In genomic region chr11:16880184-16880583, GRCh38 we compare ENCODE assay signal across 13 cellular contexts.
A peak's percentile ranks its signal among the peaks of the same experiment; 100 is the strongest.
DNase-seq lines count a peak whose midpoint lies in the region; ATAC-seq and TF ChIP-seq lines count a peak whose summit lies in the region.
"Had no signal": no experiment of that assay in that cellular context is flagged by ENCODE, and none has a peak within 500 bp of the region (broad histone marks: within the 10 kb centered on the region; RNA-seq: fewer than 3 reads in every experiment).

No MANE protein-coding gene starts in this region.

- no peak overlapping the region for H3K4me3 Mint-ChIP-seq in osteocyte (ENCODE audit: unreplicated experiment)
- H3K4me3 Mint-ChIP-seq in CD4-positive, alpha-beta T cell: no peak overlapping the region
- H3K4me3 Mint-ChIP-seq: IgD-negative memory B cell had no signal

- TF ChIP-seq POLR2A in heart left ventricle (IDR thresholded peaks at IDR 0.05): no peak
- TF ChIP-seq POLR2A in thyroid gland (IDR thresholded peaks at IDR 0.05): no peak

- H3K23ac ChIP-seq in mesendoderm (ENCODE audit: low read length): no peak overlapping the region

- H3K56ac ChIP-seq in mesendoderm (ENCODE audit: low read length): no peak overlapping the region

- no peak for TF ChIP-seq CTCF in heart left ventricle (IDR thresholded peaks at IDR 0.05)
- no peak for TF ChIP-seq CTCF in thyroid gland (IDR thresholded peaks at IDR 0.05)
- TF ChIP-seq CTCF in osteocyte (IDR thresholded peaks at IDR 0.05): no peak
- TF ChIP-seq CTCF in CD4-positive, alpha-beta T cell (IDR thresholded peaks at IDR 0.05): no peak

- no peak overlapping the region for H2AK5ac ChIP-seq in mesendoderm (ENCODE audit: low read length)

- intact Hi-C loops in heart left ventricle (cut with DNase I) (loop anchor here in 6 of 10 donors (2.0 to 10.0 kb wide), 5 partner anchors 23 to 95 kb away; no protein-coding TSS in a partner anchor), thyroid gland (cut with DNase I) (no loop called here)
- intact Hi-C loops in CD4-positive, alpha-beta T cell (cut with DNase I, micrococcal nuclease): no loop called here

- CTCF ChIA-PET in CD4-positive, alpha-beta T cell (lab: Charles Lee): no interaction called here

- H3K4me3 ChIP-seq in heart left ventricle: peak overlapping the region in 5 of 12 donors; percentile 10 to 39 (median 33)
- H3K4me3 ChIP-seq in mesendoderm (ENCODE audit: low read length): no peak overlapping the region
- no peak overlapping the region for H3K4me3 ChIP-seq in thyroid gland (replicated peaks in 1 of 3)

- H3K79me2 ChIP-seq in mesendoderm (ENCODE audit: control insufficient read depth, insufficient read depth, low read length): no peaks in the 10 kb centered on the region

- H3K18ac ChIP-seq in mesendoderm (ENCODE audit: low read length): peak overlapping the region; percentile 29

- H3K27me3 ChIP-seq in heart left ventricle: no peaks in the 10 kb centered on the region
- H3K27me3 ChIP-seq in mesendoderm (ENCODE audit: insufficient read depth, low read length, poor library complexity): no peaks in the 10 kb centered on the region
- H3K27me3 ChIP-seq in thyroid gland: no peaks in the 10 kb centered on the region
- no peaks in the 10 kb centered on the region for H3K27me3 ChIP-seq in CD4-positive, alpha-beta T cell (ENCODE audit: control insufficient read depth, insufficient read depth, low read length)

- H3K27ac ChIP-seq in heart left ventricle (peak overlapping the region in 10 of 12 donors; percentile 17 to 74 (median 62)), mesendoderm (ENCODE audit: low read depth, low read length) (no peak overlapping the region), thyroid gland (peak overlapping the region in 2 of 3 donors; percentile 24 to 74)
- H3K27ac ChIP-seq in CD4-positive, alpha-beta T cell (ENCODE audit: low read depth, low read length): no peak overlapping the region

- no peak overlapping the region for H2BK120ac ChIP-seq in mesendoderm (ENCODE audit: low read depth, low read length)

- H4K8ac ChIP-seq in mesendoderm (ENCODE audit: low read depth, low read length): no peak overlapping the region

- no peak overlapping the region for H3K4me2 ChIP-seq in mesendoderm (ENCODE audit: low read length)

- DNase-seq in amniotic epithelial cell (ENCODE audit: low read depth): peak; percentile 65
- no peak for DNase-seq in heart left ventricle
- no peak for DNase-seq in mesendoderm
- DNase-seq in thyroid gland: no peak
- no peak for DNase-seq in osteocyte (ENCODE audit: extremely low spot score, unreplicated experiment)
- DNase-seq in CD4-positive, alpha-beta T cell: no peak
- DNase-seq: Caco-2, EL, H7, NCI-H226, NCI-H526 had no signal

- peaks cover 4% of the 10 kb centered on the region for H3K4me1 Mint-ChIP-seq in osteocyte (ENCODE audit: unreplicated experiment)
- no peaks in the 10 kb centered on the region for H3K4me1 Mint-ChIP-seq in CD4-positive, alpha-beta T cell (ENCODE audit: low read depth)
- H3K4me1 Mint-ChIP-seq: IgD-negative memory B cell had no signal

- H2BK5ac ChIP-seq in mesendoderm (ENCODE audit: low read length): no peak overlapping the region

- 36 to 61% (median 45%) methylated on average over 3 of the region's 3 CpGs for WGBS in heart left ventricle, 4 donors
- WGBS in mesendoderm (ENCODE audit: extremely low coverage, insufficient coverage, low lambda C conversion rate): no CpG with 5 or more reads among the region's 3 CpGs
- 51% methylated on average over 3 of the region's 3 CpGs for WGBS in thyroid gland, 2 donors

- POLR2A ChIA-PET in CD4-positive, alpha-beta T cell (lab: Charles Lee): no interaction called here

- no peaks in the 10 kb centered on the region for H3K36me3 Mint-ChIP-seq in osteocyte (ENCODE audit: unreplicated experiment)
- no peaks in the 10 kb centered on the region for H3K36me3 Mint-ChIP-seq in CD4-positive, alpha-beta T cell (ENCODE audit: low read depth)

- H3K9me3 ChIP-seq in heart left ventricle (no peaks in the 10 kb centered on the region), thyroid gland (no peaks in the 10 kb centered on the region)
- no peaks in the 10 kb centered on the region for H3K9me3 ChIP-seq in CD4-positive, alpha-beta T cell (ENCODE audit: control insufficient read depth, low read length)
- H3K9me3 ChIP-seq: Caco-2 had no signal

- peak; percentile 27 to 65 (median 31) for ATAC-seq in heart left ventricle
- no peak for ATAC-seq in CD4-positive, alpha-beta T cell (ENCODE audit: poor library complexity)
- no peak for ATAC-seq in GM18907 (IDR thresholded peaks at IDR 0.05; ENCODE audit: unreplicated experiment)

- no peaks in the 10 kb centered on the region for H3K27me3 Mint-ChIP-seq in osteocyte (ENCODE audit: unreplicated experiment)
- H3K27me3 Mint-ChIP-seq in CD4-positive, alpha-beta T cell: no peaks in the 10 kb centered on the region

- H3K79me1 ChIP-seq in mesendoderm (ENCODE audit: low read length): no peaks in the 10 kb centered on the region

- H3K9me3 Mint-ChIP-seq in osteocyte (ENCODE audit: unreplicated experiment): no peaks in the 10 kb centered on the region
- no peaks in the 10 kb centered on the region for H3K9me3 Mint-ChIP-seq in CD4-positive, alpha-beta T cell
- H3K9me3 Mint-ChIP-seq: IgD-negative memory B cell had no signal

- no peak overlapping the region for H2BK15ac ChIP-seq in mesendoderm (replicated peaks; ENCODE audit: low read depth)

- H3K4ac ChIP-seq in mesendoderm (ENCODE audit: low read depth, low read length): no peak overlapping the region

- H3K36me3 ChIP-seq in heart left ventricle: no peaks in the 10 kb centered on the region
- no peaks in the 10 kb centered on the region for H3K36me3 ChIP-seq in mesendoderm (ENCODE audit: control insufficient read depth, insufficient read depth, low read length)
- H3K36me3 ChIP-seq in thyroid gland: no peaks in the 10 kb centered on the region

- no peak overlapping the region for H3K9ac ChIP-seq in mesendoderm (ENCODE audit: low read length)

- H3K4me1 ChIP-seq in heart left ventricle (peaks cover 0 to 78% (median 30%) of the 10 kb centered on the region in 12 donors), mesendoderm (ENCODE audit: control insufficient read depth, low read depth, low read length) (peaks cover 29% of the 10 kb centered on the region), thyroid gland (peaks cover 37 to 70% of the 10 kb centered on the region in 2 donors)

- H3K27ac Mint-ChIP-seq in osteocyte (ENCODE audit: unreplicated experiment): no peak overlapping the region
- no peak overlapping the region for H3K27ac Mint-ChIP-seq in CD4-positive, alpha-beta T cell
- H3K27ac Mint-ChIP-seq: IgD-negative memory B cell had no signal

- H4K5ac ChIP-seq in mesendoderm (ENCODE audit: low read length): no peak overlapping the region

Comparison
In these comparisons a context has a peak if more than half of its experiments do, and no peak if none do; other contexts are left out.
1. ATAC-seq: peak in heart left ventricle (4 of 4); none in CD4-positive, alpha-beta T cell (single experiment) and GM18907 (single experiment).
2. H3K27ac ChIP-seq: peak in heart left ventricle (10 of 12) and thyroid gland (2 of 3); none in mesendoderm (single experiment) and CD4-positive, alpha-beta T cell (single experiment).
3. intact Hi-C loops: an anchor here in heart left ventricle (2.0 to 10.0 kb wide); none called in thyroid gland and CD4-positive, alpha-beta T cell.